In genomic region chr5:125005287-125005686, GRCh38 we compare ENCODE assay signal across 14 cellular contexts.
A peak's percentile ranks its signal among the peaks of the same experiment; 100 is the strongest.
DNase-seq lines count a peak whose midpoint lies in the region; ATAC-seq, FAIRE-seq and TF ChIP-seq lines count a peak whose summit lies in the region.
"Had no signal": no experiment of that assay in that cellular context is flagged by ENCODE, and none has a peak within 500 bp of the region (broad histone marks: within the 10 kb centered on the region; RNA-seq: fewer than 3 reads in every experiment).

No MANE protein-coding gene starts in this region.

- no peaks in the 10 kb centered on the region; the same call in 1 of the 2 replicates for H3K36me3 ChIP-seq in Caco-2 (ENCODE audit: control insufficient read depth, insufficient read depth, low read length)
- H3K36me3 ChIP-seq: uterus had no signal

- CTCF ChIA-PET in Caco-2 (lab: Charles Lee): no interaction called here

- peaks cover 27% of the 10 kb centered on the region for H3K9me3 Mint-ChIP-seq in Caco-2 (ENCODE audit: unreplicated experiment)
- H3K9me3 Mint-ChIP-seq: CD14-positive monocyte, immature natural killer cell had no signal

- H3K4me1 ChIP-seq in Caco-2: peaks cover 3% of the 10 kb centered on the region
- H3K4me1 ChIP-seq: uterus had no signal

- peaks cover 18% of the 10 kb centered on the region for H3K4me1 Mint-ChIP-seq in Caco-2 (ENCODE audit: low read depth, unreplicated experiment)

- POLR2A ChIA-PET in Caco-2 (lab: Charles Lee): no interaction called here

- DNase-seq in G401 (ENCODE audit: low spot score): peak; percentile 6
- DNase-seq in frontal cortex (ENCODE audit: low spot score in 2 of 2): no peak
- DNase-seq in Caco-2: no peak
- no peak for DNase-seq in NCI-H2029 (lab: John Stamatoyannopoulos, UW)
- no peak for DNase-seq in posterior vena cava (ENCODE audit: low spot score)
- DNase-seq in T1000 (lab: John Stamatoyannopoulos, UW): no peak
- DNase-seq: activated CD4-positive, alpha-beta T cell treated with anti-CD3 and anti-CD28 coated beads for 48 hours; activated effector memory CD4-positive, alpha-beta T cell treated with Interleukin-2 at 50 U/mL for 16 hours; immature natural killer cell; NCI-H510A treated with DMSO at 0.1 percent for 48 hours; uterus had no signal

- in situ Hi-C loops in G401 (cut with HindIII; ENCODE audit: low sequenced_read_pairs): no loop called here

- peak; percentile 50 for FAIRE-seq in frontal cortex (lab: Jason Lieb, UNC)

- no peaks in the 10 kb centered on the region for H3K27me3 ChIP-seq in Caco-2 (replicated peaks; ENCODE audit: control insufficient read depth, insufficient read depth, low read length)
- H3K27me3 ChIP-seq: uterus had no signal

- H3K9me3 ChIP-seq in Caco-2: no peaks in the 10 kb centered on the region
- H3K9me3 ChIP-seq: uterus had no signal

- H3K4me3 Mint-ChIP-seq in Caco-2 (ENCODE audit: unreplicated experiment): no peak overlapping the region
- H3K4me3 Mint-ChIP-seq: CD14-positive monocyte, immature natural killer cell had no signal

- H3K4me3 ChIP-seq in Caco-2 (ENCODE audit: low read depth, low read length): no peak overlapping the region
- H3K4me3 ChIP-seq: uterus had no signal

- peak; percentile 37 for ATAC-seq in GM21526 (IDR thresholded peaks at IDR 0.05; ENCODE audit: low FRiP score, unreplicated experiment)
- ATAC-seq in HG03571 (IDR thresholded peaks at IDR 0.05; ENCODE audit: unreplicated experiment): peak; percentile 41

- H3K36me3 Mint-ChIP-seq in Caco-2 (ENCODE audit: insufficient read depth, unreplicated experiment): peaks cover 11% of the 10 kb centered on the region
- H3K36me3 Mint-ChIP-seq: CD14-positive monocyte had no signal

- H3K27me3 Mint-ChIP-seq in Caco-2 (ENCODE audit: insufficient read depth, unreplicated experiment): no peaks in the 10 kb centered on the region

- TF ChIP-seq CTCF in Caco-2 (IDR thresholded peaks at IDR 0.05; ENCODE audit: insufficient read depth in 1 of 2, low read depth in 1 of 2, low read length in 1 of 2, severe bottlenecking in 1 of 2, unreplicated experiment in 1 of 2): no peak

- no peak overlapping the region for H3K27ac Mint-ChIP-seq in Caco-2 (ENCODE audit: unreplicated experiment)
- H3K27ac Mint-ChIP-seq: CD14-positive monocyte, immature natural killer cell had no signal

- intact Hi-C loops in Caco-2 (cut with micrococcal nuclease; ENCODE audit: unreplicated experiment): no loop called here
- intact Hi-C loops in posterior vena cava (cut with DNase I): no loop called here

- no TSS peak for BruUV-seq in Caco-2 (replicated peaks; lab: Mats Ljungman, UMichigan)
